Comparison of ENCODE assay signal across 8 cellular contexts in the genomic region with DNA sequence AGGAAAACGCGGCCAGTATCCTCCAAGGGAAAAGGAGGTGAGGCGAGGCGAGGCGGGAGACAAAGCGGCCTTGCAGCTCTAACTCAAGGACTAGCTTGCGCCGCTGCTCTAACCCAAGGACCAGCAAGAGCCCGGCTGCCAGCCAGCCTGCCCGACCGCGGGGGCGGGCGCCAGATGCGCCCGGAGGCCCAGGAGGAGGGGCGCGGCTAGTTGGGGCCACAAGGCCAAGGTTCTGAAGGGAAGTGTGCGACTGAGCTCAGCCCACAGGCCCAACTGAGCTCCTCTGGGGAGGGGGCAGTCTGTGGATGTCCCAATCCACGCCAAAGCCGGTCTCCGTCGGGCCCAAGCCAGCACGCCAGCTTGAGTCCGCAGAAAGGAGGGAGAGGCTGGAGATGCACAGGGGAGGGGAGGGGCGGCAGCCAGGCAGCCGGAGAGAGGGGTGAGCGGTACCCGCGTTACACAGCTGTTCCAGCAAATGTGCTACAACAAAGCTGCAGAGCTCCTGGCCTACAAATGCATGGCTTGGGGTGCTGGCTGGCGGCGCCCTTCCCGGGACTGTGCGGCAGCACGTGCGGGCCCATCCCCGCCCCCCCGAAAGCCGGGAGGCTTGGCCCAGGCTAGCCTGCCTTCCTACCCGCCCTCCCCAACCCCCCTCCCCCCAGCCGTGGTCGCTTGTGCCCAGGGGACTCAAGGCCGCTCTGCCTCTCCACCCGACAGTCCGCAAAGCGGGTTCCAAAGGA. TPM values are rescaled to one million over a fixed set of nuclear protein-coding genes. Genes with fewer than 3 reads are reported as not detected.
DNase-seq lines count a peak whose midpoint lies in the region; ATAC-seq, FAIRE-seq and TF ChIP-seq lines count a peak whose summit lies in the region.

No MANE protein-coding gene starts in this region.

- H3K23ac ChIP-seq in H1 (ENCODE audit: insufficient read length) = no peak overlapping the region
- H3K23ac ChIP-seq in mesenchymal stem cell (ENCODE audit: low read length in 2 of 2) = no peak overlapping the region

- no peaks in the 10 kb centered on the region for H3K9me3 Mint-ChIP-seq in CD8-positive, alpha-beta T cell

- H2BK15ac ChIP-seq in H1 (ENCODE audit: low read length) (no peak overlapping the region), mesenchymal stem cell (ENCODE audit: low read depth, poor library complexity, severe bottlenecking) (no peak overlapping the region)

- H3K9ac ChIP-seq in H1 (replicated peaks in 1 of 4; ENCODE audit: extremely low read depth in 1 of 4, low read depth in 3 of 4, low read length in 3 of 4) = peak overlapping the region in 1 of 4 experiments; percentile 30; a peak in 2 of 7 replicates
- peak overlapping the region; percentile 92 for H3K9ac ChIP-seq in mesenchymal stem cell (ENCODE audit: low read length)

- H3K4me1 ChIP-seq in CD8-positive, alpha-beta T cell (ENCODE audit: insufficient read depth, low read length) = peaks cover 11% of the 10 kb centered on the region
- H3K4me1 ChIP-seq in H1 (replicated peaks in 1 of 4; ENCODE audit: control insufficient read depth in 3 of 4, insufficient read depth in 4 of 4, low read length in 3 of 4) = peaks cover 0 to 5% (median 0%) of the 10 kb centered on the region in 4 experiments; a peak in 3 of 7 replicates
- H3K4me1 ChIP-seq in mesenchymal stem cell (ENCODE audit: control insufficient read depth, insufficient read depth, low read depth, low read length) = peaks cover 12% of the 10 kb centered on the region
- H3K4me1 ChIP-seq in stomach = peaks cover 5 to 41% (median 30%) of the 10 kb centered on the region in 4 donors

- TF ChIP-seq POLR2A in H1 (IDR thresholded peaks at IDR 0.05; ENCODE audit: control extremely low read depth in 1 of 2, low read depth in 2 of 2, low read length in 2 of 2) (no peak), stomach (IDR thresholded peaks at IDR 0.05) (no peak)

- H3K27me3 Mint-ChIP-seq in CD8-positive, alpha-beta T cell (ENCODE audit: low read depth) = no peaks in the 10 kb centered on the region

- H2BK120ac ChIP-seq in H1 (replicated peaks; ENCODE audit: low read depth, low read length) = no peak overlapping the region
- no peak overlapping the region for H2BK120ac ChIP-seq in mesenchymal stem cell (ENCODE audit: low read depth, low read length)

- H3K9me3 ChIP-seq in CD8-positive, alpha-beta T cell (ENCODE audit: low read length) = no peaks in the 10 kb centered on the region
- H3K9me3 ChIP-seq in WERI-Rb-1 (ENCODE audit: severe bottlenecking) (no peaks in the 10 kb centered on the region), H1 (ENCODE audit: insufficient read depth in 2 of 2, low read depth in 1 of 2, low read length in 1 of 2) (no peaks in the 10 kb centered on the region), mesenchymal stem cell (ENCODE audit: control insufficient read depth, low read length) (no peaks in the 10 kb centered on the region), stomach (no peaks in the 10 kb centered on the region)

- H4K91ac ChIP-seq in H1 (replicated peaks; ENCODE audit: insufficient read length, low read length) (no peak overlapping the region), mesenchymal stem cell (ENCODE audit: low read length) (no peak overlapping the region)

- H3K18ac ChIP-seq in H1 (ENCODE audit: extremely low read depth, low read length) (no peak overlapping the region; the same call in 1 of the 2 replicates), mesenchymal stem cell (ENCODE audit: low read depth in 1 of 2, low read length in 2 of 2) (peak overlapping the region; percentile 62 to 90)

- peak overlapping the region; percentile 57 for H3K4me3 ChIP-seq in CD8-positive, alpha-beta T cell (ENCODE audit: low read depth, low read length)
- H3K4me3 ChIP-seq in WERI-Rb-1 (ENCODE audit: low read depth, low read length) = peak overlapping the region; percentile 34
- H3K4me3 ChIP-seq in H1 (ENCODE audit: extremely low read depth in 1 of 4, insufficient read depth in 2 of 4, low read depth in 3 of 4, low read length in 4 of 4) = peak overlapping the region; percentile 47 to 75 (median 54)
- H3K4me3 ChIP-seq in mesenchymal stem cell (ENCODE audit: insufficient read depth in 1 of 2, low read depth in 1 of 2, low read length in 2 of 2) = peak overlapping the region; percentile 78 to 87
- H3K4me3 ChIP-seq in stomach = peak overlapping the region; percentile 58 to 68 (median 60)

- H2AFZ ChIP-seq in H1 (ENCODE audit: low read length) (peak overlapping the region; percentile 76; the same call in 1 of the 2 replicates), mesenchymal stem cell (ENCODE audit: low read depth, low read length) (peak overlapping the region; percentile 89)

- no peak overlapping the region for H2BK5ac ChIP-seq in H1 (ENCODE audit: low read depth, low read length)
- H2BK5ac ChIP-seq in mesenchymal stem cell (ENCODE audit: low read depth, low read length, poor library complexity, severe bottlenecking) = no peak overlapping the region

- TF ChIP-seq RAD21 in H1 (IDR thresholded peaks at IDR 0.05 in 1 of 2, conservative IDR thresholded peaks at IDR 0.05 in 1 of 2; ENCODE audit: low read depth in 2 of 2, low read length in 2 of 2) = no peak

- no peak for ATAC-seq in CD8-positive, alpha-beta T cell
- peak; percentile 16 for ATAC-seq in GM19452 (IDR thresholded peaks at IDR 0.05; ENCODE audit: unreplicated experiment)

- peak in 4 of 7 experiments; percentile 10 to 49 (median 18) for DNase-seq in CD8-positive, alpha-beta T cell
- DNase-seq in HUDEP-2 (lab: John Stamatoyannopoulos, UW; ENCODE audit: unreplicated experiment in 76 of 76) (peak in 44 of 76 experiments; percentile 0 to 45 (median 14)), WERI-Rb-1 (peak; percentile 40), H1 (ENCODE audit: low read depth in 1 of 2, low spot score in 2 of 2) (peak in 1 of 2 experiments; percentile 53), mesenchymal stem cell (peak; percentile 42), stomach (peak; percentile 31), COR-L47 (lab: John Stamatoyannopoulos, UW) (no peak)

- peak overlapping the region; percentile 93 for H3K27ac Mint-ChIP-seq in CD8-positive, alpha-beta T cell

- TF ChIP-seq EP300 in H1 (IDR thresholded peaks at IDR 0.05; ENCODE audit: borderline replicate concordance in 1 of 2, low read depth in 2 of 2, low read length in 2 of 2) (no peak), stomach (IDR thresholded peaks at IDR 0.05) (no peak)

- no peaks in the 10 kb centered on the region for H3K36me3 ChIP-seq in CD8-positive, alpha-beta T cell (ENCODE audit: insufficient read depth, low read length)
- no peaks in the 10 kb centered on the region for H3K36me3 ChIP-seq in WERI-Rb-1
- no peaks in the 10 kb centered on the region for H3K36me3 ChIP-seq in H1 (ENCODE audit: control insufficient read depth in 2 of 4, insufficient read depth in 4 of 4, low read length in 3 of 4)
- H3K36me3 ChIP-seq in mesenchymal stem cell (ENCODE audit: control insufficient read depth in 1 of 2, insufficient read depth in 2 of 2, low read depth in 1 of 2, low read length in 2 of 2) = no peaks in the 10 kb centered on the region
- H3K36me3 ChIP-seq in stomach = no peaks in the 10 kb centered on the region

- H3K27me3 ChIP-seq in CD8-positive, alpha-beta T cell (ENCODE audit: insufficient read depth, low read length) = no peaks in the 10 kb centered on the region
- H3K27me3 ChIP-seq in WERI-Rb-1 (ENCODE audit: insufficient read depth, low read depth, severe bottlenecking) (peaks cover 19% of the 10 kb centered on the region), H1 (replicated peaks in 1 of 4; ENCODE audit: control insufficient read depth in 3 of 4, extremely low read depth in 1 of 4, insufficient read depth in 3 of 4, low read length in 3 of 4) (peaks cover 0 to 9% (median 7%) of the 10 kb centered on the region in 4 experiments; a peak in 3 of 7 replicates), mesenchymal stem cell (ENCODE audit: control insufficient read depth in 1 of 2, insufficient read depth in 1 of 2, low read length in 2 of 2) (peaks cover 0 to 3% of the 10 kb centered on the region in 2 experiments), stomach (peaks cover 0 to 4% (median 0%) of the 10 kb centered on the region in 3 donors)

- H3K36me3 Mint-ChIP-seq in CD8-positive, alpha-beta T cell = peaks cover 2% of the 10 kb centered on the region

- no peak overlapping the region for H2BK20ac ChIP-seq in H1 (ENCODE audit: low read length)

- no peaks in the 10 kb centered on the region for H3K79me2 ChIP-seq in H1 (ENCODE audit: control insufficient read depth in 1 of 2, insufficient read depth in 2 of 2, low read length in 2 of 2)

- WGBS in H1 (ENCODE audit: extremely low coverage in 1 of 2, insufficient coverage in 1 of 2, insufficient read length in 1 of 2, insufficient replicate concordance in 2 of 2, low coverage in 1 of 2, low lambda C conversion rate in 2 of 2, missing lambda C conversion rate in 1 of 2), 2 experiments = no CpG with 5 or more reads among the region's 46 CpGs
- WGBS in mesenchymal stem cell = under 1% methylated on average over 16 of the region's 46 CpGs
- 0 to 30% (median 8%) methylated on average over 13 to 44 of the region's 46 CpGs for WGBS in stomach, 5 donors

- no peak overlapping the region for H3K14ac ChIP-seq in H1 (ENCODE audit: insufficient read length)
- H3K14ac ChIP-seq in mesenchymal stem cell (ENCODE audit: low read length in 2 of 2) = peak overlapping the region in 1 of 2 experiments; percentile 59

- FAIRE-seq in H1 (lab: Jason Lieb, UNC) = no peak

- H4K5ac ChIP-seq in H1 (ENCODE audit: insufficient read length, low read depth, low read length) = no peak overlapping the region

- CTCF ChIA-PET in CD8-positive, alpha-beta T cell (lab: Charles Lee) = no interaction called here
- CTCF ChIA-PET in H1 (lab: Charles Lee; ENCODE audit: partially characterized antibody) = interaction anchor here (0.7 to 2.2 kb wide), 6 partner anchors 15 to 274 kb away, joined by 3 to 9 read pairs (median 4); no protein-coding TSS in a partner anchor

- no peak overlapping the region for H3K56ac ChIP-seq in H1 (replicated peaks; ENCODE audit: insufficient read length, low read depth, low read length)

- H3K79me1 ChIP-seq in H1 (ENCODE audit: low read depth, low read length) (no peaks in the 10 kb centered on the region), mesenchymal stem cell (replicated peaks; ENCODE audit: low read length, poor library complexity, severe bottlenecking) (peaks cover 9% of the 10 kb centered on the region)

- H2AK5ac ChIP-seq in H1 (ENCODE audit: low read depth, low read length) (no peak overlapping the region), mesenchymal stem cell (ENCODE audit: low read length, severe bottlenecking) (no peak overlapping the region)

- no peak overlapping the region for H3K4ac ChIP-seq in H1 (replicated peaks; ENCODE audit: insufficient read length, low read depth, low read length)
- peak overlapping the region in 1 of 2 experiments; percentile 80 for H3K4ac ChIP-seq in mesenchymal stem cell (ENCODE audit: low read depth in 1 of 2, low read length in 2 of 2)

- peaks cover 23% of the 10 kb centered on the region for H3K4me1 Mint-ChIP-seq in CD8-positive, alpha-beta T cell (ENCODE audit: low read depth)

- intact Hi-C loops in CD8-positive, alpha-beta T cell (cut with DNase I, micrococcal nuclease) = loop anchor here (1.0 to 5.0 kb wide), 5 partner anchors 190 to 1327 kb away; partner anchors contain the start of genes LAS1L (in 1 of the 2), MTMR8 (in 1 of the 2) and ZC4H2 (in 1 of the 2)
- intact Hi-C loops in stomach (cut with DNase I; ENCODE audit: low total_unique reads) = no loop called here

- no peak for TF ChIP-seq CTCF in CD8-positive, alpha-beta T cell (IDR thresholded peaks at IDR 0.05)
- TF ChIP-seq CTCF in WERI-Rb-1 (IDR thresholded peaks at IDR 0.05; ENCODE audit: low read depth, low read length) (no peak), H1 (IDR thresholded peaks at IDR 0.05; ENCODE audit: control extremely low read depth in 1 of 3, insufficient read depth in 1 of 3, low read depth in 1 of 3, low read length in 3 of 3) (no peak), stomach (IDR thresholded peaks at IDR 0.05) (no peak)

- H3K23me2 ChIP-seq in H1 (ENCODE audit: low read depth, low read length) = peaks cover 3% of the 10 kb centered on the region; the same call in 1 of the 2 replicates

- H4K20me1 ChIP-seq in H1 (replicated peaks in 1 of 2; ENCODE audit: control insufficient read depth in 1 of 2, insufficient read depth in 2 of 2, low read length in 2 of 2) = peaks cover 3 to 8% of the 10 kb centered on the region in 2 experiments

- H3K27ac ChIP-seq in CD8-positive, alpha-beta T cell (ENCODE audit: low read depth, low read length) = no peak overlapping the region
- H3K27ac ChIP-seq in WERI-Rb-1 (peak overlapping the region; percentile 73), H1 (ENCODE audit: low read depth, low read length) (no peak overlapping the region), mesenchymal stem cell (ENCODE audit: low read length, poor library complexity, severe bottlenecking) (peak overlapping the region; percentile 77), stomach (peak overlapping the region; percentile 88 to 95 (median 90))

- POLR2A ChIA-PET in CD8-positive, alpha-beta T cell (lab: Charles Lee) = interaction anchor here (0.8 to 1.7 kb wide), 2 partner anchors 450 to 1328 kb away, joined by 3 to 10 read pairs; a partner anchor contains a TSS
- POLR2A ChIA-PET in H1 (lab: Charles Lee; ENCODE audit: partially characterized antibody) = no interaction called here

- H2BK12ac ChIP-seq in H1 (ENCODE audit: low read depth, low read length) (no peak overlapping the region), mesenchymal stem cell (ENCODE audit: low read length in 2 of 2) (peak overlapping the region in 1 of 2 experiments; percentile 38)

- H3K4me2 ChIP-seq in H1 (ENCODE audit: insufficient read depth in 1 of 2, low read depth in 2 of 2, low read length in 2 of 2) (peak overlapping the region; percentile 82 to 87), mesenchymal stem cell (ENCODE audit: low read length, poor library complexity, severe bottlenecking) (peak overlapping the region; percentile 91)

- peak overlapping the region; percentile 92 for H3K4me3 Mint-ChIP-seq in CD8-positive, alpha-beta T cell

- H4K8ac ChIP-seq in H1 (ENCODE audit: extremely low read depth, insufficient read depth, low read length) = peak overlapping the region; percentile 92; the same call in 1 of the 2 replicates
- H4K8ac ChIP-seq in mesenchymal stem cell (ENCODE audit: low read length) = no peak overlapping the region

RNA-seq across cellular contexts. Expression of gene AMER1, which starts 0.6 kb away (rescaled TPM):
- 1 to 10 TPM; 2.3 to 2.7 TPM for total RNA-seq in CD8-positive, alpha-beta T cell
- 9.4 and 10.2 TPM in 2 replicates for total RNA-seq in H1 (2021; fragmentation: NEBNext Ultra II Directional; extraction: Animal tissue kit (Norgen Biotek cat#: 25700))
- polyA plus RNA-seq in H1 (2011; rRNA removed) (3.2 and 3.3 TPM in 2 replicates), stomach (1 to 10 TPM in 2 of 3 donors, under 1 TPM in 1; 0.90 to 1.1 (median 1.1) TPM)
- polyA plus RNA-seq in H1 (2011; cell fraction: cytosol; rRNA removed) = 3.4 TPM
- 4.8 TPM for polyA plus RNA-seq in H1 (2011; cell fraction: nucleus; rRNA removed)
- polyA plus RNA-seq in H1 (2012, experiment 1 of 2) = 6.2 to 7.4 TPM (median 7.2 TPM) in 4 replicates
- 2.3 TPM for polyA plus RNA-seq in H1 (2012, experiment 2 of 2)
- polyA plus RNA-seq in H1 (2013, experiment 1 of 2) = 4.3 TPM
- 4.7 TPM for polyA plus RNA-seq in H1 (2013, experiment 2 of 2)
- 10.7 and 13.0 TPM in 2 replicates for polyA minus RNA-seq in H1 (2011; rRNA and poly(A)+ RNA removed)
- polyA minus RNA-seq in H1 (2011; cell fraction: cytosol; rRNA and poly(A)+ RNA removed) = 5.4 TPM
- 8.0 TPM for polyA minus RNA-seq in H1 (2011; cell fraction: nucleus; rRNA and poly(A)+ RNA removed)
- polyA plus RNA-seq in mesenchymal stem cell (2013, experiment 1 of 2) = 1.2 TPM
- polyA plus RNA-seq in mesenchymal stem cell (2013, experiment 2 of 2) = 1.1 TPM
- 1 to 10 TPM; 1.8 to 6.7 (median 6.2) TPM for total RNA-seq in stomach

RNA-seq across cellular contexts. Expression of gene ASB12, which starts 25.5 kb away (rescaled TPM):
- total RNA-seq in CD8-positive, alpha-beta T cell = not detected
- total RNA-seq in H1 (2021; fragmentation: NEBNext Ultra II Directional; extraction: Animal tissue kit (Norgen Biotek cat#: 25700)) = 1.2 and 1.3 TPM in 2 replicates
- 1.7 and 2.1 TPM in 2 replicates for polyA plus RNA-seq in H1 (2011; rRNA removed)
- 1.4 TPM for polyA plus RNA-seq in H1 (2011; cell fraction: cytosol; rRNA removed)
- 2.9 TPM for polyA plus RNA-seq in H1 (2011; cell fraction: nucleus; rRNA removed)
- polyA plus RNA-seq in H1 (2012, experiment 1 of 2) = 0.59 to 1.1 TPM (median 0.93 TPM) in 4 replicates
- 0.68 TPM for polyA plus RNA-seq in H1 (2012, experiment 2 of 2)
- polyA plus RNA-seq in H1 (2013, experiment 1 of 2) = 1.2 TPM
- polyA plus RNA-seq in H1 (2013, experiment 2 of 2) = 1.2 TPM
- polyA minus RNA-seq in H1 (2011; rRNA and poly(A)+ RNA removed) = 0.95 and 1.3 TPM in 2 replicates
- polyA minus RNA-seq in H1 (2011; cell fraction: cytosol; rRNA and poly(A)+ RNA removed) = 1.2 TPM
- polyA minus RNA-seq in H1 (2011; cell fraction: nucleus; rRNA and poly(A)+ RNA removed) = 1.00 TPM
- polyA plus RNA-seq in mesenchymal stem cell (2013, experiment 1 of 2) = 0.08 TPM
- 0.05 TPM for polyA plus RNA-seq in mesenchymal stem cell (2013, experiment 2 of 2)
- total RNA-seq in stomach = not detected
- under 1 TPM in 1 of 3 donors, not detected in 2; 0.20 TPM for polyA plus RNA-seq in stomach

Comparison
In these comparisons a context has a peak if more than half of its experiments do, and no peak if none do; other contexts are left out.
1. H3K27ac ChIP-seq: peak in WERI-Rb-1 (single experiment), mesenchymal stem cell (single experiment) and stomach (5 of 5); none in CD8-positive, alpha-beta T cell (single experiment) and H1 (single experiment).
2. Peak in every context shown above with its lines, with median percentiles within 50 percentile points of each other: H3K4me3 ChIP-seq.